Comparison of ENCODE assay signal across 9 cellular contexts in genomic region chr5:36301858-36302603, GRCh38. TPM values are rescaled to one million over a fixed set of nuclear protein-coding genes. Genes with fewer than 3 reads are reported as not detected.
DNase-seq lines count a peak whose midpoint lies in the region; ATAC-seq and TF ChIP-seq lines count a peak whose summit lies in the region.
"Had no signal": no experiment of that assay in that cellular context is flagged by ENCODE, and none has a peak within 500 bp of the region (broad histone marks: within the 10 kb centered on the region; RNA-seq: fewer than 3 reads in every experiment).

Gene RANBP3L, minus strand, starts transcription at chr5:36301902. Its CDS starts 486 bp downstream, at chr5:36301416.

- peaks cover 3% of the 10 kb centered on the region for H3K9me3 Mint-ChIP-seq in nephron progenitor cell
- no peaks in the 10 kb centered on the region for H3K9me3 Mint-ChIP-seq in activated CD4-positive, alpha-beta T cell treated with anti-CD3 and anti-CD28 coated beads, Interleukin-2, amount 10 ng/mL, durations not matched to agents 7 days and 5 days

- CTCF ChIA-PET in activated CD4-positive, alpha-beta T cell treated with anti-CD3 and anti-CD28 coated beads, Interleukin-2, amount 10 ng/mL, durations not matched to agents 7 days and 5 days (lab: Charles Lee) = interaction anchor here (0.6 kb wide), 1 partner anchor 1308 kb away, joined by 4 read pairs; no protein-coding TSS in a partner anchor

- ATAC-seq in GM18868 (IDR thresholded peaks at IDR 0.05; ENCODE audit: unreplicated experiment) = peak; percentile 74

- no peak within 1 kb of the TSS for H3K27ac Mint-ChIP-seq in nephron progenitor cell
- no peak within 1 kb of the TSS for H3K27ac Mint-ChIP-seq in activated CD4-positive, alpha-beta T cell treated with anti-CD3 and anti-CD28 coated beads, Interleukin-2, amount 10 ng/mL, durations not matched to agents 7 days and 5 days

- H3K36me3 Mint-ChIP-seq in nephron progenitor cell (ENCODE audit: low read depth) = no peaks in the 10 kb centered on the region
- H3K36me3 Mint-ChIP-seq in activated CD4-positive, alpha-beta T cell treated with anti-CD3 and anti-CD28 coated beads, Interleukin-2, amount 10 ng/mL, durations not matched to agents 7 days and 5 days (ENCODE audit: low read depth) = no peaks in the 10 kb centered on the region

- POLR2A ChIA-PET in activated CD4-positive, alpha-beta T cell treated with anti-CD3 and anti-CD28 coated beads, Interleukin-2, amount 10 ng/mL, durations not matched to agents 7 days and 5 days (lab: Charles Lee) = no interaction called here

- no peak within 1 kb of the TSS for H3K4me3 Mint-ChIP-seq in nephron progenitor cell
- no peak within 1 kb of the TSS for H3K4me3 Mint-ChIP-seq in activated CD4-positive, alpha-beta T cell treated with anti-CD3 and anti-CD28 coated beads, Interleukin-2, amount 10 ng/mL, durations not matched to agents 7 days and 5 days

- peaks cover 3% of the 10 kb centered on the region for H3K27me3 Mint-ChIP-seq in nephron progenitor cell (ENCODE audit: low read depth, poor library complexity)
- peaks cover 8% of the 10 kb centered on the region for H3K27me3 Mint-ChIP-seq in activated CD4-positive, alpha-beta T cell treated with anti-CD3 and anti-CD28 coated beads, Interleukin-2, amount 10 ng/mL, durations not matched to agents 7 days and 5 days

- peak; percentile 17 for DNase-seq in NCI-H2196 treated with DMSO at 0.1 percent for 48 hours (lab: John Stamatoyannopoulos, UW; ENCODE audit: unreplicated experiment)
- DNase-seq in epithelial cell of esophagus (ENCODE audit: low read depth) = peak; percentile 50
- DNase-seq in nephron progenitor cell = peak; percentile 8
- no peak for DNase-seq in hepatic stellate cell (ENCODE audit: low spot score)
- no peak for DNase-seq in activated CD4-positive, alpha-beta T cell treated with anti-CD3 and anti-CD28 coated beads, Interleukin-2, amount 10 ng/mL, durations not matched to agents 7 days and 5 days
- no peak for DNase-seq in NCI-H446 (lab: John Stamatoyannopoulos, UW)
- no peak for DNase-seq in AG08396 (ENCODE audit: low spot score)

- H3K4me1 Mint-ChIP-seq in nephron progenitor cell = peaks cover 27% of the 10 kb centered on the region
- no peaks in the 10 kb centered on the region for H3K4me1 Mint-ChIP-seq in activated CD4-positive, alpha-beta T cell treated with anti-CD3 and anti-CD28 coated beads, Interleukin-2, amount 10 ng/mL, durations not matched to agents 7 days and 5 days

- no peak for TF ChIP-seq CTCF in epithelial cell of esophagus (IDR thresholded peaks at IDR 0.05; ENCODE audit: insufficient read depth, low read depth, low read length, missing control alignments)
- TF ChIP-seq CTCF in nephron progenitor cell (IDR thresholded peaks at IDR 0.05) = no peak

- H3K4me3 ChIP-seq in epithelial cell of esophagus (ENCODE audit: low read length) = no peak within 1 kb of the TSS

RNA-seq across cellular contexts. Expression of gene RANBP3L, which starts in this region (rescaled TPM):
- total RNA-seq in activated CD4-positive, alpha-beta T cell treated with anti-CD3 and anti-CD28 coated beads, Interleukin-2, amount 10 ng/mL, durations not matched to agents 7 days and 5 days = not detected
- total RNA-seq: glomerular endothelial cell had no signal

Comparison
In these comparisons a context has a peak if more than half of its experiments do, and no peak if none do; other contexts are left out.
1. DNase-seq: peak in NCI-H2196 treated with DMSO at 0.1 percent for 48 hours (single experiment), epithelial cell of esophagus (single experiment) and nephron progenitor cell (single experiment); none in hepatic stellate cell (single experiment), activated CD4-positive, alpha-beta T cell treated with anti-CD3 and anti-CD28 coated beads, Interleukin-2, amount 10 ng/mL, durations not matched to agents 7 days and 5 days (single experiment), NCI-H446 (0 of 2) and AG08396 (single experiment).